ENCODE assay signal across 7 cellular contexts in the genomic region with DNA sequence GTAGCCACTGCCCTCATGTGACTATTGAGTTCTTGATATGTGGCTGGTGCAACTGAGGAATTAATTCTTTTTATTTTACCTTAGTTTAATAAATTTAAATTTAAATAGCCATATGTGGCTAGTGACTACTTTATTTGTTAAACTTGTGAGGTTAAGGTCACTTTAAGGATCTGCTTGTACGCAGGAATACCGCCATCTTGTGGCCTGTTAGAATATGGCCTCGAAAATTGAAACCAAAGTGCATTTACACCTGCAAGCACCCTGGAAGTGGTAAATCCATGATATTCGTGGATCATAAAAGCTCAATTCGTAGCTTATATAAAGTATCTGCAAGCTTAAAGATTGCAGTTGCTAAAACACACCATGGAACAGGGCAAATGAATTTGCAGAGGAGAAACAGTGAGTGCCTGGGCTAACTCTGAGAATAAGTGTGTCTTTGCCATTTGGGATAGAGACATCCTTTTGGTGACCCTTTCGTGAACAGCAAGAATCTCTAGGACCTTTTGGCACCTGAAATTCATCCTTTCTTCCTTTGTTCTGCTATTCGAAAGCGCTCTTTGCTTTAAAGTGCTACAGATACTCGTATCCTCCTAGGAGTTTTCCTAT. TPM values are rescaled to one million over a fixed set of nuclear protein-coding genes. Genes with fewer than 3 reads are reported as not detected.
A peak's percentile ranks its signal among the peaks of the same experiment; 100 is the strongest.
DNase-seq lines count a peak whose midpoint lies in the region; ATAC-seq, FAIRE-seq and TF ChIP-seq lines count a peak whose summit lies in the region.

No MANE protein-coding gene starts in this region.

- CTCF ChIA-PET in H1 (lab: Charles Lee; ENCODE audit: partially characterized antibody): interaction anchor here (0.6 to 6.6 kb wide), 15 partner anchors 8 to 669 kb away, joined by 3 to 66 read pairs (median 3); no protein-coding TSS in a partner anchor
- CTCF ChIA-PET in CD4-positive, alpha-beta memory T cell (lab: Charles Lee; ENCODE audit: partially characterized antibody): no interaction called here

- no peak for TF ChIP-seq EP300 in H1 (IDR thresholded peaks at IDR 0.05; ENCODE audit: borderline replicate concordance in 1 of 2, low read depth in 2 of 2, low read length in 2 of 2)

- H3K9me3 ChIP-seq in OCI-LY3 (ENCODE audit: insufficient read depth, low read length) (no peaks in the 10 kb centered on the region), H1 (ENCODE audit: insufficient read depth in 2 of 2, low read depth in 1 of 2, low read length in 1 of 2) (no peaks in the 10 kb centered on the region)
- H3K9me3 ChIP-seq in CD4-positive, alpha-beta memory T cell (ENCODE audit: control insufficient read depth in 1 of 2, low read length in 2 of 2): no peaks in the 10 kb centered on the region

- POLR2A ChIA-PET in H1 (lab: Charles Lee; ENCODE audit: partially characterized antibody): no interaction called here
- POLR2A ChIA-PET in CD4-positive, alpha-beta memory T cell (lab: Charles Lee; ENCODE audit: partially characterized antibody): no interaction called here

- no peak overlapping the region for H3K56ac ChIP-seq in H1 (replicated peaks; ENCODE audit: insufficient read length, low read depth, low read length)

- H4K91ac ChIP-seq in H1 (replicated peaks; ENCODE audit: insufficient read length, low read length): no peak overlapping the region

- no peak overlapping the region for H3K27ac Mint-ChIP-seq in nephron
- no peak overlapping the region for H3K27ac Mint-ChIP-seq in CD4-positive, alpha-beta memory T cell

- no peak overlapping the region for H4K5ac ChIP-seq in H1 (ENCODE audit: insufficient read length, low read depth, low read length)

- H3K27me3 ChIP-seq in OCI-LY3 (ENCODE audit: low read depth, low read length) (no peaks in the 10 kb centered on the region), H1 (replicated peaks in 1 of 4; ENCODE audit: control insufficient read depth in 3 of 4, extremely low read depth in 1 of 4, insufficient read depth in 3 of 4, low read length in 3 of 4) (no peaks in the 10 kb centered on the region)
- H3K27me3 ChIP-seq in CD4-positive, alpha-beta memory T cell (ENCODE audit: insufficient read depth, low read length): no peaks in the 10 kb centered on the region

- peaks cover 3% of the 10 kb centered on the region for H3K27me3 Mint-ChIP-seq in nephron (ENCODE audit: low read depth)
- H3K27me3 Mint-ChIP-seq in CD4-positive, alpha-beta memory T cell: no peaks in the 10 kb centered on the region

- H3K23me2 ChIP-seq in H1 (ENCODE audit: low read depth, low read length): no peaks in the 10 kb centered on the region

- peak; percentile 88 for FAIRE-seq in H1 (lab: Jason Lieb, UNC)

- H3K18ac ChIP-seq in H1 (ENCODE audit: extremely low read depth, low read length): no peak overlapping the region

- DNase-seq in DMS153 treated with DMSO at 0.1 percent for 48 hours (lab: John Stamatoyannopoulos, UW; ENCODE audit: unreplicated experiment) (peak; percentile 45), H1 (ENCODE audit: low read depth in 1 of 2, low spot score in 2 of 2) (peak in 1 of 2 experiments; percentile 66)
- DNase-seq in CD4-positive, alpha-beta memory T cell: no peak

- no peak overlapping the region for H2AFZ ChIP-seq in OCI-LY3 (ENCODE audit: low read depth, low read length)
- 0 out of 2 replicates have a peak overlapping the region, but pooled peaks have one; percentile 57 for H2AFZ ChIP-seq in H1 (ENCODE audit: low read length)

- H2BK15ac ChIP-seq in H1 (ENCODE audit: low read length): no peak overlapping the region

- no peak overlapping the region for H3K4ac ChIP-seq in H1 (replicated peaks; ENCODE audit: insufficient read length, low read depth, low read length)

- H3K27ac ChIP-seq in OCI-LY3 (ENCODE audit: low read length) (no peak overlapping the region), H1 (ENCODE audit: low read depth, low read length) (no peak overlapping the region)
- H3K27ac ChIP-seq in CD4-positive, alpha-beta memory T cell (ENCODE audit: low read depth, low read length): no peak overlapping the region

- H3K4me3 Mint-ChIP-seq in nephron: no peak overlapping the region
- no peak overlapping the region for H3K4me3 Mint-ChIP-seq in CD4-positive, alpha-beta memory T cell

- H3K4me2 ChIP-seq in OCI-LY3 (ENCODE audit: low read length): 0 out of 2 replicates have a peak overlapping the region, but pooled peaks have one; percentile 20
- no peak overlapping the region for H3K4me2 ChIP-seq in H1 (ENCODE audit: insufficient read depth in 1 of 2, low read depth in 2 of 2, low read length in 2 of 2)

- no peak overlapping the region for H2BK120ac ChIP-seq in H1 (replicated peaks; ENCODE audit: low read depth, low read length)

- H3K79me1 ChIP-seq in H1 (ENCODE audit: low read depth, low read length): no peaks in the 10 kb centered on the region

- H4K8ac ChIP-seq in H1 (ENCODE audit: extremely low read depth, insufficient read depth, low read length): no peak overlapping the region

- no peak overlapping the region for H2BK5ac ChIP-seq in H1 (ENCODE audit: low read depth, low read length)

- H3K79me2 ChIP-seq in OCI-LY3 (ENCODE audit: low read length) (no peaks in the 10 kb centered on the region), H1 (ENCODE audit: control insufficient read depth in 1 of 2, insufficient read depth in 2 of 2, low read length in 2 of 2) (no peaks in the 10 kb centered on the region)

- H3K4me1 Mint-ChIP-seq in nephron: no peaks in the 10 kb centered on the region
- H3K4me1 Mint-ChIP-seq in CD4-positive, alpha-beta memory T cell: no peaks in the 10 kb centered on the region

- H4K20me1 ChIP-seq in OCI-LY3 (ENCODE audit: insufficient read depth, low read length): no peaks in the 10 kb centered on the region
- no peaks in the 10 kb centered on the region for H4K20me1 ChIP-seq in H1 (replicated peaks in 1 of 2; ENCODE audit: control insufficient read depth in 1 of 2, insufficient read depth in 2 of 2, low read length in 2 of 2)

- peak; percentile 91 to 93 for TF ChIP-seq RAD21 in H1 (IDR thresholded peaks at IDR 0.05 in 1 of 2, conservative IDR thresholded peaks at IDR 0.05 in 1 of 2; ENCODE audit: low read depth in 2 of 2, low read length in 2 of 2)

- H3K36me3 Mint-ChIP-seq in nephron (ENCODE audit: low read depth): no peaks in the 10 kb centered on the region
- H3K36me3 Mint-ChIP-seq in CD4-positive, alpha-beta memory T cell: no peaks in the 10 kb centered on the region

- H3K36me3 ChIP-seq in OCI-LY3 (replicated peaks; ENCODE audit: low read depth, low read length) (no peaks in the 10 kb centered on the region), H1 (ENCODE audit: control insufficient read depth in 2 of 4, insufficient read depth in 4 of 4, low read length in 3 of 4) (no peaks in the 10 kb centered on the region)
- H3K36me3 ChIP-seq in CD4-positive, alpha-beta memory T cell (ENCODE audit: insufficient read depth, low read length): no peaks in the 10 kb centered on the region

- H3K9ac ChIP-seq in OCI-LY3 (ENCODE audit: low read length) (no peak overlapping the region), H1 (replicated peaks in 1 of 4; ENCODE audit: extremely low read depth in 1 of 4, low read depth in 3 of 4, low read length in 3 of 4) (no peak overlapping the region)

- no peak overlapping the region for H3K23ac ChIP-seq in H1 (ENCODE audit: insufficient read length)

- H3K9me3 Mint-ChIP-seq in nephron: no peaks in the 10 kb centered on the region
- peaks cover 0 to 9% (median 0%) of the 10 kb centered on the region in 8 donors for H3K9me3 Mint-ChIP-seq in CD4-positive, alpha-beta memory T cell

- H2BK12ac ChIP-seq in H1 (ENCODE audit: low read depth, low read length): no peak overlapping the region

- TF ChIP-seq CTCF in OCI-LY3 (IDR thresholded peaks at IDR 0.05; ENCODE audit: low read depth, low read length): peak; percentile 81
- peak in 2 of 3 experiments; percentile 73 to 75; a peak in 3 of 4 replicates for TF ChIP-seq CTCF in H1 (IDR thresholded peaks at IDR 0.05; ENCODE audit: control extremely low read depth in 1 of 3, insufficient read depth in 1 of 3, low read depth in 1 of 3, low read length in 3 of 3)
- peak; percentile 82 to 91 (median 88) for TF ChIP-seq CTCF in nephron (IDR thresholded peaks at IDR 0.05; ENCODE audit: unreplicated experiment in 3 of 3)

- intact Hi-C loops in CD4-positive, alpha-beta memory T cell (cut with micrococcal nuclease): no loop called here

- no peak overlapping the region for H3K14ac ChIP-seq in H1 (ENCODE audit: insufficient read length)

- H2AK5ac ChIP-seq in H1 (ENCODE audit: low read depth, low read length): no peak overlapping the region

- ATAC-seq in GM18858 (IDR thresholded peaks at IDR 0.05; ENCODE audit: unreplicated experiment): peak; percentile 92
- ATAC-seq in HG03432 (IDR thresholded peaks at IDR 0.05; ENCODE audit: unreplicated experiment): peak; percentile 85

- H2BK20ac ChIP-seq in H1 (ENCODE audit: low read length): no peak overlapping the region

- H3K4me3 ChIP-seq in OCI-LY3 (ENCODE audit: low read length) (no peak overlapping the region), H1 (ENCODE audit: extremely low read depth in 1 of 4, insufficient read depth in 2 of 4, low read depth in 3 of 4, low read length in 4 of 4) (no peak overlapping the region)
- H3K4me3 ChIP-seq in CD4-positive, alpha-beta memory T cell (ENCODE audit: low read length in 2 of 2): no peak overlapping the region

- no peak for TF ChIP-seq POLR2A in H1 (IDR thresholded peaks at IDR 0.05; ENCODE audit: control extremely low read depth in 1 of 2, low read depth in 2 of 2, low read length in 2 of 2)

- H3K4me1 ChIP-seq in OCI-LY3 (ENCODE audit: low read length) (no peaks in the 10 kb centered on the region), H1 (replicated peaks in 1 of 4; ENCODE audit: control insufficient read depth in 3 of 4, insufficient read depth in 4 of 4, low read length in 3 of 4) (no peaks in the 10 kb centered on the region)
- no peaks in the 10 kb centered on the region for H3K4me1 ChIP-seq in CD4-positive, alpha-beta memory T cell (ENCODE audit: insufficient read depth, low read length)

- 43% methylated on average over 9 of the region's 9 CpGs; no CpG with 5 or more reads in 1 of the 2 experiments for whole genome bisulfite sequencing in H1 (ENCODE audit: extremely low coverage in 1 of 2, insufficient coverage in 1 of 2, insufficient read length in 1 of 2, insufficient replicate concordance in 2 of 2, low coverage in 1 of 2, low lambda C conversion rate in 2 of 2, missing lambda C conversion rate in 1 of 2), 2 experiments

TF ChIP-seq in H1, 55 proteins besides CTCF, POLR2A, EP300 and RAD21 (continues in another document):
- TF ChIP-seq YY1 (IDR thresholded peaks at IDR 0.05; ENCODE audit: low read depth, low read length) (no peak), RFX5 (IDR thresholded peaks at IDR 0.05; ENCODE audit: borderline replicate concordance, low read depth, low read length) (no peak)

RNA-seq across cellular contexts. Expression of a gene that starts 59.9 kb away (rescaled TPM):
- total RNA-seq in H1 (2021; fragmentation: NEBNext Ultra II Directional; extraction: Animal tissue kit (Norgen Biotek cat#: 25700)): not detected in 2 replicates
- not detected in 2 replicates for polyA plus RNA-seq in H1 (2011; rRNA removed)
- not detected for polyA plus RNA-seq in H1 (2011; cell fraction: cytosol; rRNA removed)
- not detected for polyA plus RNA-seq in H1 (2011; cell fraction: nucleus; rRNA removed)
- polyA plus RNA-seq in H1 (2012, experiment 1 of 2): not detected in 4 replicates
- not detected for polyA plus RNA-seq in H1 (2012, experiment 2 of 2)
- polyA plus RNA-seq in H1 (2013, experiment 1 of 2): not detected
- polyA plus RNA-seq in H1 (2013, experiment 2 of 2): not detected
- polyA minus RNA-seq in H1 (2011; rRNA and poly(A)+ RNA removed): not detected in 2 replicates
- not detected for polyA minus RNA-seq in H1 (2011; cell fraction: cytosol; rRNA and poly(A)+ RNA removed)
- polyA minus RNA-seq in H1 (2011; cell fraction: nucleus; rRNA and poly(A)+ RNA removed): not detected
- total RNA-seq in CD4-positive, alpha-beta memory T cell: not detected
- not detected for polyA plus RNA-seq in CD4-positive, alpha-beta memory T cell
